Comparison of ENCODE assay signal across 1 cellular context in the genomic region with DNA sequence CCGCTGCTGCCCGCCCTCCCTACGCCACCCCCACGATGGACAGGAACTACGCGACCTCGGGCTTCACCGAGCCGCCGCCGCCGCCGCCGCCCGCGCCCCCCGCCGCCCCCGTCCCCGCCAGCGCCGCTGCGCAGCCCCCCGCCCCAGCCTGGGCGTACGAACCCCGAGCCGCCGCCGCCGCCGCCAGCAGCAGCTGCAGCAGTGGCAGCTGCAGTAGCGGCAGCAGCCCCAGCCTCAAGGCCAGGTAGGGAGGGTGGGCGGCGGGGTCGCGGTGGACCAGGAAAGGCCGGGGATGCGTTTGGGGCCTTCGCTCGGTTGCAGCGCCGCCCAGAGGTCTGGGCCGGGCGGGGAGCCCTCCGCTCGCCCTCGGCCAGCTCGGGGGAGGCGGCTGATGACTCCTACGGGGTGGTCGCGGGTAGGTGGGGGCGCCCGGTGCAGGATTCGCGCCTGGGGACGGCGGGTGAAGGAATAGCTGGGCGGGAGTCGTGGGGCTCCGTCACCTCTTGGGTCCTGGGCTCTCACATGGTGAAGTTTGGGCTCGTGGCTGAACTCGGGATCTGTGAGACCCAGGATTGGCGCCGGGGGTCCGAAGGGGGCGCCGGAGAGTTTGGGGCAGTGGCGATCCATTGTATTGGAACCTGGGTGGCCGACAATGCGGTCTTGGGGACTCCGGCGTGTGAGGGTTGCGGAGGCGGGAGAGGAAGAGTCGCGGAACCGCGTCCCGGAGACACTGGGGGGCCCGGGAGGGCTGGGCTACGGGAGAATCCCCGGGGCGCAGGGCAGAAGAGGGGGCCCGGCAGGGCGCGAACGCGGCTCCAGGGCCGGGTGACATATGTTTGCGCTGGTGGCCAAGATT.
TF ChIP-seq lines count a peak whose summit lies in the region.

No MANE protein-coding gene starts in this region.

TF ChIP-seq in HepG2, 621 proteins besides CTCF, POLR2A, EP300 and RAD21 (continued from another document):
- no peak for TF ChIP-seq SAFB2 (CRISPR knock-in tag; IDR thresholded peaks at IDR 0.05; ENCODE audit: borderline replicate concordance, low read depth)
- TF ChIP-seq, protein P1, sequence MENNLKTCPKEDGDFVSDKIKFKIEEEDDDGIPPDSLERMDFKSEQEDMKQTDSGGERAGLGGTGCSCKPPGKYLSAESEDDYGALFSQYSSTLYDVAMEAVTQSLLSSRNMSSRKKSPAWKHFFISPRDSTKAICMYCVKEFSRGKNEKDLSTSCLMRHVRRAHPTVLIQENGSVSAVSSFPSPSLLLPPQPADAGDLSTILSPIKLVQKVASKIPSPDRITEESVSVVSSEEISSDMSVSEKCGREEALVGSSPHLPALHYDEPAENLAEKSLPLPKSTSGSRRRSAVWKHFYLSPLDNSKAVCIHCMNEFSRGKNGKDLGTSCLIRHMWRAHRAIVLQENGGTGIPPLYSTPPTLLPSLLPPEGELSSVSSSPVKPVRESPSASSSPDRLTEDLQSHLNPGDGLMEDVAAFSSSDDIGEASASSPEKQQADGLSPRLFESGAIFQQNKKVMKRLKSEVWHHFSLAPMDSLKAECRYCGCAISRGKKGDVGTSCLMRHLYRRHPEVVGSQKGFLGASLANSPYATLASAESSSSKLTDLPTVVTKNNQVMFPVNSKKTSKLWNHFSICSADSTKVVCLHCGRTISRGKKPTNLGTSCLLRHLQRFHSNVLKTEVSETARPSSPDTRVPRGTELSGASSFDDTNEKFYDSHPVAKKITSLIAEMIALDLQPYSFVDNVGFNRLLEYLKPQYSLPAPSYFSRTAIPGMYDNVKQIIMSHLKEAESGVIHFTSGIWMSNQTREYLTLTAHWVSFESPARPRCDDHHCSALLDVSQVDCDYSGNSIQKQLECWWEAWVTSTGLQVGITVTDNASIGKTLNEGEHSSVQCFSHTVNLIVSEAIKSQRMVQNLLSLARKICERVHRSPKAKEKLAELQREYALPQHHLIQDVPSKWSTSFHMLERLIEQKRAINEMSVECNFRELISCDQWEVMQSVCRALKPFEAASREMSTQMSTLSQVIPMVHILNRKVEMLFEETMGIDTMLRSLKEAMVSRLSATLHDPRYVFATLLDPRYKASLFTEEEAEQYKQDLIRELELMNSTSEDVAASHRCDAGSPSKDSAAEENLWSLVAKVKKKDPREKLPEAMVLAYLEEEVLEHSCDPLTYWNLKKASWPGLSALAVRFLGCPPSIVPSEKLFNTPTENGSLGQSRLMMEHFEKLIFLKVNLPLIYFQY (CRISPR knock-in tag; IDR thresholded peaks at IDR 0.05; ENCODE audit: borderline replicate concordance) = no peak
- TF ChIP-seq JUNB (CRISPR knock-in tag; IDR thresholded peaks at IDR 0.05; ENCODE audit: borderline replicate concordance) = no peak
- TF ChIP-seq, protein P2, sequence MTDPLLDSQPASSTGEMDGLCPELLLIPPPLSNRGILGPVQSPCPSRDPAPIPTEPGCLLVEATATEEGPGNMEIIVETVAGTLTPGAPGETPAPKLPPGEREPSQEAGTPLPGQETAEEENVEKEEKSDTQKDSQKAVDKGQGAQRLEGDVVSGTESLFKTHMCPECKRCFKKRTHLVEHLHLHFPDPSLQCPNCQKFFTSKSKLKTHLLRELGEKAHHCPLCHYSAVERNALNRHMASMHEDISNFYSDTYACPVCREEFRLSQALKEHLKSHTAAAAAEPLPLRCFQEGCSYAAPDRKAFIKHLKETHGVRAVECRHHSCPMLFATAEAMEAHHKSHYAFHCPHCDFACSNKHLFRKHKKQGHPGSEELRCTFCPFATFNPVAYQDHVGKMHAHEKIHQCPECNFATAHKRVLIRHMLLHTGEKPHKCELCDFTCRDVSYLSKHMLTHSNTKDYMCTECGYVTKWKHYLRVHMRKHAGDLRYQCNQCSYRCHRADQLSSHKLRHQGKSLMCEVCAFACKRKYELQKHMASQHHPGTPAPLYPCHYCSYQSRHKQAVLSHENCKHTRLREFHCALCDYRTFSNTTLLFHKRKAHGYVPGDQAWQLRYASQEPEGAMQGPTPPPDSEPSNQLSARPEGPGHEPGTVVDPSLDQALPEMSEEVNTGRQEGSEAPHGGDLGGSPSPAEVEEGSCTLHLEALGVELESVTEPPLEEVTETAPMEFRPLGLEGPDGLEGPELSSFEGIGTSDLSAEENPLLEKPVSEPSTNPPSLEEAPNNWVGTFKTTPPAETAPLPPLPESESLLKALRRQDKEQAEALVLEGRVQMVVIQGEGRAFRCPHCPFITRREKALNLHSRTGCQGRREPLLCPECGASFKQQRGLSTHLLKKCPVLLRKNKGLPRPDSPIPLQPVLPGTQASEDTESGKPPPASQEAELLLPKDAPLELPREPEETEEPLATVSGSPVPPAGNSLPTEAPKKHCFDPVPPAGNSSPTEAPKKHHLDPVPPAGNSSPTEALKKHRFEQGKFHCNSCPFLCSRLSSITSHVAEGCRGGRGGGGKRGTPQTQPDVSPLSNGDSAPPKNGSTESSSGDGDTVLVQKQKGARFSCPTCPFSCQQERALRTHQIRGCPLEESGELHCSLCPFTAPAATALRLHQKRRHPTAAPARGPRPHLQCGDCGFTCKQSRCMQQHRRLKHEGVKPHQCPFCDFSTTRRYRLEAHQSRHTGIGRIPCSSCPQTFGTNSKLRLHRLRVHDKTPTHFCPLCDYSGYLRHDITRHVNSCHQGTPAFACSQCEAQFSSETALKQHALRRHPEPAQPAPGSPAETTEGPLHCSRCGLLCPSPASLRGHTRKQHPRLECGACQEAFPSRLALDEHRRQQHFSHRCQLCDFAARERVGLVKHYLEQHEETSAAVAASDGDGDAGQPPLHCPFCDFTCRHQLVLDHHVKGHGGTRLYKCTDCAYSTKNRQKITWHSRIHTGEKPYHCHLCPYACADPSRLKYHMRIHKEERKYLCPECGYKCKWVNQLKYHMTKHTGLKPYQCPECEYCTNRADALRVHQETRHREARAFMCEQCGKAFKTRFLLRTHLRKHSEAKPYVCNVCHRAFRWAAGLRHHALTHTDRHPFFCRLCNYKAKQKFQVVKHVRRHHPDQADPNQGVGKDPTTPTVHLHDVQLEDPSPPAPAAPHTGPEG (CRISPR knock-in tag; IDR thresholded peaks at IDR 0.05) = peak; percentile 41; the same call in 1 of the 2 replicates
- TF ChIP-seq HIVEP1 (CRISPR knock-in tag; IDR thresholded peaks at IDR 0.05) = peak; percentile 43; the same call in 1 of the 2 replicates
- peak; percentile 43 for TF ChIP-seq AGO1 (IDR thresholded peaks at IDR 0.05; ENCODE audit: low read depth, low read length, poor library complexity, severe bottlenecking)
- TF ChIP-seq, protein P3, sequence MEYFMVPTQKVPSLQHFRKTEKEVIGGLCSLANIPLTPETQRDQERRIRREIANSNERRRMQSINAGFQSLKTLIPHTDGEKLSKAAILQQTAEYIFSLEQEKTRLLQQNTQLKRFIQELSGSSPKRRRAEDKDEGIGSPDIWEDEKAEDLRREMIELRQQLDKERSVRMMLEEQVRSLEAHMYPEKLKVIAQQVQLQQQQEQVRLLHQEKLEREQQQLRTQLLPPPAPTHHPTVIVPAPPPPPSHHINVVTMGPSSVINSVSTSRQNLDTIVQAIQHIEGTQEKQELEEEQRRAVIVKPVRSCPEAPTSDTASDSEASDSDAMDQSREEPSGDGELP (IDR thresholded peaks at IDR 0.05; ENCODE audit: borderline replicate concordance, low read depth) = 0 out of 2 replicates have a peak, but pooled peaks have one; percentile 10
- TF ChIP-seq, protein P4, sequence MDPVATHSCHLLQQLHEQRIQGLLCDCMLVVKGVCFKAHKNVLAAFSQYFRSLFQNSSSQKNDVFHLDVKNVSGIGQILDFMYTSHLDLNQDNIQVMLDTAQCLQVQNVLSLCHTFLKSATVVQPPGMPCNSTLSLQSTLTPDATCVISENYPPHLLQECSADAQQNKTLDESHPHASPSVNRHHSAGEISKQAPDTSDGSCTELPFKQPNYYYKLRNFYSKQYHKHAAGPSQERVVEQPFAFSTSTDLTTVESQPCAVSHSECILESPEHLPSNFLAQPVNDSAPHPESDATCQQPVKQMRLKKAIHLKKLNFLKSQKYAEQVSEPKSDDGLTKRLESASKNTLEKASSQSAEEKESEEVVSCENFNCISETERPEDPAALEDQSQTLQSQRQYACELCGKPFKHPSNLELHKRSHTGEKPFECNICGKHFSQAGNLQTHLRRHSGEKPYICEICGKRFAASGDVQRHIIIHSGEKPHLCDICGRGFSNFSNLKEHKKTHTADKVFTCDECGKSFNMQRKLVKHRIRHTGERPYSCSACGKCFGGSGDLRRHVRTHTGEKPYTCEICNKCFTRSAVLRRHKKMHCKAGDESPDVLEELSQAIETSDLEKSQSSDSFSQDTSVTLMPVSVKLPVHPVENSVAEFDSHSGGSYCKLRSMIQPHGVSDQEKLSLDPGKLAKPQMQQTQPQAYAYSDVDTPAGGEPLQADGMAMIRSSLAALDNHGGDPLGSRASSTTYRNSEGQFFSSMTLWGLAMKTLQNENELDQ (CRISPR knock-in tag; IDR thresholded peaks at IDR 0.05; ENCODE audit: borderline replicate concordance) = no peak
- TF ChIP-seq XRCC5 (optimal IDR thresholded peaks at IDR 0.05; ENCODE audit: low read length) = peak; percentile 57
- TF ChIP-seq ZNF44 (CRISPR knock-in tag; IDR thresholded peaks at IDR 0.05) = no peak
- peak; percentile 39; the same call in 1 of the 2 replicates for TF ChIP-seq NR1H2 (CRISPR knock-in tag; IDR thresholded peaks at IDR 0.05; ENCODE audit: borderline replicate concordance, low read depth)
- TF ChIP-seq KAT7 (CRISPR knock-in tag; IDR thresholded peaks at IDR 0.05; ENCODE audit: borderline replicate concordance) = peak; percentile 71; the same call in 1 of the 2 replicates
- TF ChIP-seq SOX6 (IDR thresholded peaks at IDR 0.05) = no peak
- 0 out of 2 replicates have a peak, but pooled peaks have one; percentile 17 for TF ChIP-seq SOX6 (CRISPR knock-in tag; IDR thresholded peaks at IDR 0.05)
- peak; percentile 67 for TF ChIP-seq RBFOX2 (IDR thresholded peaks at IDR 0.05; ENCODE audit: low read depth, low read length)
- TF ChIP-seq, protein P5, sequence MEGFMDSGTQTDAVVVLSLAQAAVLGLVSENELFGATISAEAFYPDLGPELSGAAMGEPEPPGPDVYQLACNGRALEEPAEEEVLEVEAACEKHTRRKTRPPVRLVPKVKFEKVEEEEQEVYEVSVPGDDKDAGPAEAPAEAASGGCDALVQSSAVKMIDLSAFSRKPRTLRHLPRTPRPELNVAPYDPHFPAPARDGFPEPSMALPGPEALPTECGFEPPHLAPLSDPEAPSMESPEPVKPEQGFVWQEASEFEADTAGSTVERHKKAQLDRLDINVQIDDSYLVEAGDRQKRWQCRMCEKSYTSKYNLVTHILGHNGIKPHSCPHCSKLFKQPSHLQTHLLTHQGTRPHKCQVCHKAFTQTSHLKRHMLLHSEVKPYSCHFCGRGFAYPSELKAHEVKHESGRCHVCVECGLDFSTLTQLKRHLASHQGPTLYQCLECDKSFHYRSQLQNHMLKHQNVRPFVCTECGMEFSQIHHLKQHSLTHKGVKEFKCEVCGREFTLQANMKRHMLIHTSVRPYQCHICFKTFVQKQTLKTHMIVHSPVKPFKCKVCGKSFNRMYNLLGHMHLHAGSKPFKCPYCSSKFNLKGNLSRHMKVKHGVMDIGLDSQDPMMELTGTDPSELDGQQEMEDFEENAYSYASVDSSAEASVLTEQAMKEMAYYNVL (CRISPR knock-in tag; IDR thresholded peaks at IDR 0.05; ENCODE audit: borderline replicate concordance) = peak; percentile 44; the same call in 1 of the 2 replicates
- TF ChIP-seq, protein P6, sequence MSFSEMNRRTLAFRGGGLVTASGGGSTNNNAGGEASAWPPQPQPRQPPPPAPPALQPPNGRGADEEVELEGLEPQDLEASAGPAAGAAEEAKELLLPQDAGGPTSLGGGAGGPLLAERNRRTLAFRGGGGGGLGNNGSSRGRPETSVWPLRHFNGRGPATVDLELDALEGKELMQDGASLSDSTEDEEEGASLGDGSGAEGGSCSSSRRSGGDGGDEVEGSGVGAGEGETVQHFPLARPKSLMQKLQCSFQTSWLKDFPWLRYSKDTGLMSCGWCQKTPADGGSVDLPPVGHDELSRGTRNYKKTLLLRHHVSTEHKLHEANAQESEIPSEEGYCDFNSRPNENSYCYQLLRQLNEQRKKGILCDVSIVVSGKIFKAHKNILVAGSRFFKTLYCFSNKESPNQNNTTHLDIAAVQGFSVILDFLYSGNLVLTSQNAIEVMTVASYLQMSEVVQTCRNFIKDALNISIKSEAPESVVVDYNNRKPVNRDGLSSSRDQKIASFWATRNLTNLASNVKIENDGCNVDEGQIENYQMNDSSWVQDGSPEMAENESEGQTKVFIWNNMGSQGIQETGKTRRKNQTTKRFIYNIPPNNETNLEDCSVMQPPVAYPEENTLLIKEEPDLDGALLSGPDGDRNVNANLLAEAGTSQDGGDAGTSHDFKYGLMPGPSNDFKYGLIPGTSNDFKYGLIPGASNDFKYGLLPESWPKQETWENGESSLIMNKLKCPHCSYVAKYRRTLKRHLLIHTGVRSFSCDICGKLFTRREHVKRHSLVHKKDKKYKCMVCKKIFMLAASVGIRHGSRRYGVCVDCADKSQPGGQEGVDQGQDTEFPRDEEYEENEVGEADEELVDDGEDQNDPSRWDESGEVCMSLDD (CRISPR knock-in tag; IDR thresholded peaks at IDR 0.05; ENCODE audit: borderline replicate concordance) = 0 out of 2 replicates have a peak, but pooled peaks have one; percentile 35
- no peak for TF ChIP-seq ZNF121 (CRISPR knock-in tag; IDR thresholded peaks at IDR 0.05)
- no peak for TF ChIP-seq ZNF569 (CRISPR knock-in tag; IDR thresholded peaks at IDR 0.05; ENCODE audit: borderline replicate concordance)
